Comparison of ENCODE assay signal across 14 cellular contexts in the genomic region with DNA sequence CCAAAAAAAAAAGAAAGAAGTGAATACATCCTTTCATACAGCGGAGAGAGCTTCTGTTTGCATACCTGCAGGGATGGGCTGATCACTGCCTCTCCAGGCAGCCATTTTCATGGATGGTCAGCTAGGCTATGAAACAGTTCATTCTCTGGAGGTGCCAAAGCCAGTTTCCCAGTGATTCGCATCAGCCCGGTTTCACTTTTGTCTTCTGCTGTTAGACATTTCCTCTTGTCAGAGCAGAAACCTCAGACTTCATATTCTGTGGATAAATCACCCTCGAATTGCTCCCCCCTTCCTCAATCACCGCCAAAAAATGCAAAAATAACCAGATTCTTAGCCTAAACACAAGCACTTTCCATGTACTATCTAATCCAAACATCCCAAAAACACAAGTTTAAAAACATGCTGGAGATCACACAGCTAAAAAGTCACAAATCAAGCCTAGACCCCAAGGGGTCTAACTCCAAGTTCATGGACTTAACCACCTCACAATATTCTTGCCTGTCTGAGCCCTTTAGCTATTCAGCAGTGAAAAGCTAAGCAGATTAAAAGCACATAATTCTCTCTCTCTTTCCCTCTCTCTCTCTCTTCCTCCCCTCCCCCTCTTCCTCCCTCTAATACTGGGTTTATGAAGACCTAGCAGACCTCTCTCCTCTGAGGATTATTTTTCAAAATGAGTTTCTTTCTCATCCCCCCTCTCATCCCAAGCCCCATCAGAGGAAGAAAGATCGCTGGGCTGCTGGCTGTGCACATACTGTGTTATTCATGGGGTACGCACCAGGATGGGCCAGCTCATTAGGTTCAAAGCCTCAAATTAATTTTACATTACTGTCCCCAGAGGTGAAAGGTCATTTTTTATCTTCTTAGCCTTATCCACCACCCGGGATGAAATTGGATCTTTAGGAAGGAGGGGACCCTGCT.
DNase-seq lines count a peak whose midpoint lies in the region; ATAC-seq and TF ChIP-seq lines count a peak whose summit lies in the region.
"Had no signal": no experiment of that assay in that cellular context is flagged by ENCODE, and none has a peak within 500 bp of the region (broad histone marks: within the 10 kb centered on the region; RNA-seq: fewer than 3 reads in every experiment).

No MANE protein-coding gene starts in this region.

- H3K27me3 ChIP-seq in adipocyte (replicated peaks; ENCODE audit: control insufficient read depth, insufficient read depth, low read length) (no peaks in the 10 kb centered on the region), left ventricle myocardium inferior (ENCODE audit: low read depth) (peaks cover 20% of the 10 kb centered on the region)
- H3K27me3 ChIP-seq: adrenal gland had no signal

- peaks cover 42% of the 10 kb centered on the region for H3K4me1 ChIP-seq in adipocyte (ENCODE audit: control insufficient read depth, insufficient read depth, low read length)
- H3K4me1 ChIP-seq in left ventricle myocardium inferior, result peaks cover 6% of the 10 kb centered on the region
- H3K4me1 ChIP-seq: adrenal gland had no signal

- intact Hi-C loops in left ventricle myocardium inferior (cut with micrococcal nuclease), result no loop called here

- H3K9ac ChIP-seq in adipocyte (ENCODE audit: low read length), result peak overlapping the region; percentile 55

- H3K4me3 ChIP-seq in AG04449 (ENCODE audit: low read depth, low read length) (peak overlapping the region; percentile 28), HFF-Myc (replicated peaks; ENCODE audit: low read depth, low read length) (0 out of 2 replicates have a peak overlapping the region, but pooled peaks have one; percentile 6), adipocyte (ENCODE audit: low read length) (peak overlapping the region; percentile 68), left ventricle myocardium inferior (no peak overlapping the region)
- H3K4me3 ChIP-seq: adrenal gland, lower lobe of right lung had no signal

- ATAC-seq in GM21360 (IDR thresholded peaks at IDR 0.05; ENCODE audit: unreplicated experiment), result no peak

- POLR2A ChIA-PET in AG04449 (lab: Yijun Ruan, JAX), result interaction anchor here (0.6 to 1.2 kb wide), 3 partner anchors 8 to 299 kb away, joined by 3 to 4 read pairs (median 3); no protein-coding TSS in a partner anchor

- no peak for TF ChIP-seq CTCF in AG04449 (IDR thresholded peaks at IDR 0.05; ENCODE audit: insufficient read depth, low read length, missing control alignments)
- TF ChIP-seq CTCF in HFF-Myc (IDR thresholded peaks at IDR 0.05; ENCODE audit: low read depth, low read length, missing control alignments), result no peak
- TF ChIP-seq CTCF in left ventricle myocardium inferior (IDR thresholded peaks at IDR 0.05; ENCODE audit: borderline replicate concordance), result no peak

- H3K36me3 ChIP-seq in adipocyte (ENCODE audit: control insufficient read depth, insufficient read depth, low read length, severe bottlenecking), result no peaks in the 10 kb centered on the region
- no peaks in the 10 kb centered on the region for H3K36me3 ChIP-seq in left ventricle myocardium inferior
- H3K36me3 ChIP-seq: adrenal gland, lower lobe of right lung had no signal

- CTCF ChIA-PET in AG04449 (lab: Yijun Ruan, JAX), result interaction anchor here (0.6 to 4.2 kb wide), 14 partner anchors 11 to 1400 kb away, joined by 3 to 37 read pairs (median 3); partner anchors contain the start of gene PSMD6

- DNase-seq in AG04449 (ENCODE audit: low read depth, low spot score), result peak; percentile 79
- DNase-seq in HFF-Myc (ENCODE audit: extremely low read depth, low read depth), result no peak
- DNase-seq in adipocyte (ENCODE audit: low read depth), result peak; percentile 80
- DNase-seq in kidney glomerular epithelial cell (lab: John Stamatoyannopoulos, UW), result peak; percentile 41
- no peak for DNase-seq in UCSD-AML1 (lab: John Stamatoyannopoulos, UW; ENCODE audit: unreplicated experiment)
- DNase-seq in KG1 (lab: John Stamatoyannopoulos, UW), result no peak
- no peak for DNase-seq in left ventricle myocardium inferior
- DNase-seq: activated CD4-positive, alpha-beta T cell treated with anti-CD3 and anti-CD28 coated beads, Interleukin-2, amount 50 U/mL, for 1 hour; adrenal gland; CD4-positive, alpha-beta T cell; lower lobe of right lung; NCI-H187; small intestine had no signal

- no peak overlapping the region for H3K27ac ChIP-seq in left ventricle myocardium inferior (replicated peaks)
- H3K27ac ChIP-seq: adrenal gland, lower lobe of right lung had no signal

- H3K9me3 ChIP-seq in adipocyte (ENCODE audit: control insufficient read depth, low read length) (no peaks in the 10 kb centered on the region), left ventricle myocardium inferior (replicated peaks) (no peaks in the 10 kb centered on the region)
- H3K9me3 ChIP-seq: adrenal gland, lower lobe of right lung had no signal

Comparison
In these comparisons a context has a peak if more than half of its experiments do, and no peak if none do; other contexts are left out.
1. DNase-seq: peak in AG04449 (single experiment), adipocyte (single experiment) and kidney glomerular epithelial cell (single experiment); none in HFF-Myc (single experiment), UCSD-AML1 (single experiment), KG1 (single experiment) and left ventricle myocardium inferior (single experiment).